In genomic region chr3:16514021-16514700, GRCh38 we compare ENCODE assay signal across 1 cellular context.
TF ChIP-seq lines count a peak whose summit lies in the region.

No MANE protein-coding gene starts in this region.

TF ChIP-seq in SK-N-SH, 30 proteins besides CTCF, POLR2A, EP300 and RAD21 (continued from another document):
- TF ChIP-seq REST (IDR thresholded peaks at IDR 0.05; ENCODE audit: low read depth, low read length) (no peak), ELF1 (IDR thresholded peaks at IDR 0.05) (no peak)
